32 cellular contexts compared by ENCODE assay signal in genomic region chr10:19231034-19231433, GRCh38.
"Had no signal": no experiment of that assay in that cellular context is flagged by ENCODE, and none has a peak within 500 bp of the region (broad histone marks: within the 10 kb centered on the region; RNA-seq: fewer than 3 reads in every experiment).

No MANE protein-coding gene starts in this region.

- H3K4me1 Mint-ChIP-seq: activated CD4-positive, alpha-beta memory T cell treated with anti-CD3 and anti-CD28 coated beads, Interleukin-2, amount 10 ng/mL, durations not matched to agents 7 days and 5 days; activated CD8-positive, alpha-beta memory T cell treated with anti-CD3 and anti-CD28 coated beads, Interleukin-2, amount 10 ng/mL, durations not matched to agents 7 days and 5 days; activated T-helper 17 cell treated with anti-CD3 and anti-CD28 coated beads, Interleukin-2, amount 50 U/mL, for 72 hours had no signal

- H3K27me3 ChIP-seq: adrenal gland, body of pancreas, breast epithelium had no signal

- H3K4me1 ChIP-seq: adrenal gland, body of pancreas, breast epithelium had no signal

- H3K36me3 ChIP-seq: adrenal gland, breast epithelium had no signal

- DNase-seq: activated CD4-positive, alpha-beta memory T cell treated with anti-CD3 and anti-CD28 coated beads, Interleukin-2, amount 10 ng/mL, durations not matched to agents 7 days and 5 days; activated CD4-positive, alpha-beta T cell treated with anti-CD3 and anti-CD28 coated beads for 1 hour; activated CD4-positive, alpha-beta T cell treated with anti-CD3 and anti-CD28 coated beads for 48 hours; activated CD4-positive, CD25-positive, alpha-beta regulatory T cell; activated CD8-positive, alpha-beta memory T cell treated with anti-CD3 and anti-CD28 coated beads for 24 hours; activated CD8-positive, alpha-beta memory T cell treated with anti-CD3 and anti-CD28 coated beads, Interleukin-2, amount 10 ng/mL, durations not matched to agents 7 days and 5 days; activated CD8-positive, alpha-beta memory T cell treated with anti-CD3 and anti-CD28 coated beads, Interleukin-2, amount 50 U/mL, for 48 hours; activated effector memory CD4-positive, alpha-beta T cell treated with anti-CD3 and anti-CD28 coated beads, Interleukin-2, amount 50 U/mL, for 16 hours; activated naive CD4-positive, alpha-beta T cell treated with Interleukin-2 at 50 U/mL for 16 hours; activated T-cell treated with anti-CD3 and anti-CD28 coated beads, Interleukin-2, amount 50 U/mL, for 72 hours; adrenal gland; body of pancreas; MM.1S; MV-4-11; NCI-H1092; NCI-H1436 treated with DMSO at 0.1 percent for 48 hours; NCI-H1694 treated with DMSO at 0.1 percent for 48 hours; NCI-H2029; NCI-H510A; NCI-H526; NCI-H748 treated with DMSO at 0.1 percent for 48 hours; OCI-M1; Right ventricle myocardium superior; SW 1271; T-helper 1 cell; T-helper 2 cell; T-helper 9 cell had no signal

- H3K36me3 Mint-ChIP-seq: activated CD8-positive, alpha-beta memory T cell treated with anti-CD3 and anti-CD28 coated beads, Interleukin-2, amount 10 ng/mL, durations not matched to agents 7 days and 5 days; activated naive CD4-positive, alpha-beta T cell treated with anti-CD3 and anti-CD28 coated beads, Interleukin-2, amount 50 U/mL, for 72 hours had no signal

- H3K4me3 Mint-ChIP-seq: activated CD4-positive, alpha-beta memory T cell treated with anti-CD3 and anti-CD28 coated beads, Interleukin-2, amount 10 ng/mL, durations not matched to agents 7 days and 5 days; activated CD8-positive, alpha-beta memory T cell treated with anti-CD3 and anti-CD28 coated beads, Interleukin-2, amount 10 ng/mL, durations not matched to agents 7 days and 5 days; activated T-cell treated with anti-CD3 and anti-CD28 coated beads, Interleukin-2, amount 50 U/mL, for 72 hours; activated T-helper 17 cell treated with anti-CD3 and anti-CD28 coated beads, Interleukin-2, amount 50 U/mL, for 72 hours had no signal

- ATAC-seq: activated CD8-positive, alpha-beta memory T cell treated with anti-CD3 and anti-CD28 coated beads, Interleukin-2, amount 10 ng/mL, durations not matched to agents 7 days and 5 days; activated naive CD4-positive, alpha-beta T cell treated with anti-CD3 and anti-CD28 coated beads, Interleukin-2, amount 50 U/mL, for 72 hours; activated T-cell treated with anti-CD3 and anti-CD28 coated beads, Interleukin-2, amount 50 U/mL, for 72 hours; activated T-helper 17 cell treated with anti-CD3 and anti-CD28 coated beads, Interleukin-2, amount 50 U/mL, for 72 hours; body of pancreas had no signal

- H3K9me3 ChIP-seq: adrenal gland, body of pancreas had no signal

- H3K4me2 ChIP-seq: KMS-11 had no signal

- H3K27ac ChIP-seq: adrenal gland, body of pancreas, breast epithelium, KMS-11, VCaP had no signal

- H3K27me3 Mint-ChIP-seq: activated CD4-positive, alpha-beta memory T cell treated with anti-CD3 and anti-CD28 coated beads, Interleukin-2, amount 10 ng/mL, durations not matched to agents 7 days and 5 days; activated CD8-positive, alpha-beta memory T cell treated with anti-CD3 and anti-CD28 coated beads, Interleukin-2, amount 10 ng/mL, durations not matched to agents 7 days and 5 days; activated T-helper 17 cell treated with anti-CD3 and anti-CD28 coated beads, Interleukin-2, amount 50 U/mL, for 72 hours had no signal

- H3K27ac Mint-ChIP-seq: activated CD4-positive, alpha-beta memory T cell treated with anti-CD3 and anti-CD28 coated beads, Interleukin-2, amount 10 ng/mL, durations not matched to agents 7 days and 5 days; activated CD8-positive, alpha-beta memory T cell treated with anti-CD3 and anti-CD28 coated beads, Interleukin-2, amount 10 ng/mL, durations not matched to agents 7 days and 5 days; activated naive CD4-positive, alpha-beta T cell treated with anti-CD3 and anti-CD28 coated beads, Interleukin-2, amount 50 U/mL, for 72 hours; activated T-cell treated with anti-CD3 and anti-CD28 coated beads, Interleukin-2, amount 50 U/mL, for 72 hours; activated T-helper 17 cell treated with anti-CD3 and anti-CD28 coated beads, Interleukin-2, amount 50 U/mL, for 72 hours had no signal

- H3K4me3 ChIP-seq: adrenal gland, body of pancreas, breast epithelium had no signal
